ENCODE assay signal across 25 cellular contexts in the genomic region with DNA sequence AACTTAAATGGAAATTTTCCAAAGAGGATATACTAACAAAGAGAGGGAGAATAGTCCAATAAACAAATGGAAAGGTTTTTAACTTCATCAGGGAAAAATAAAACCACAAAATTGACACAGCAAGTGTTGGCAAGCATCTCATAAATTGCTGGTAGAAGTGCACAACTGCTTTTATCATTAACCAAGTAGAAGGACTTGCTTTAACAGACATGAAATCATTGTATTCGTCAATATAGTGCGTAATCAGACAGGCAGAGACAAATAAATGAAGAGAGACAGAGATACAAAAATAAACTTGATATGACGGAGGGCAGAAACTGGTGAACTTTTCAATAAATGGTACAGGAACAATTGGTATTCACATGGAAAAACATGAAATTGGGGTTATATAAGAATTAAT.
"Had no signal": no experiment of that assay in that cellular context is flagged by ENCODE, and none has a peak within 500 bp of the region (broad histone marks: within the 10 kb centered on the region; RNA-seq: fewer than 3 reads in every experiment).

No MANE protein-coding gene starts in this region.

- H3K9me3 Mint-ChIP-seq: activated CD4-positive, alpha-beta T cell treated with anti-CD3 and anti-CD28 coated beads, Interleukin-2, amount 10 ng/mL, durations not matched to agents 24 days and 14 days; activated CD8-positive, alpha-beta T cell treated with anti-CD3 and anti-CD28 coated beads for 36 hours; activated T-cell treated with anti-CD3 and anti-CD28 coated beads, Interleukin-2, amount 50 U/mL, for 24 hours had no signal

- ATAC-seq: activated CD8-positive, alpha-beta T cell treated with anti-CD3 and anti-CD28 coated beads for 36 hours; PC-3 had no signal

- H3K27me3 Mint-ChIP-seq: activated CD4-positive, alpha-beta T cell treated with anti-CD3 and anti-CD28 coated beads, Interleukin-2, amount 10 ng/mL, durations not matched to agents 24 days and 14 days; activated CD8-positive, alpha-beta T cell treated with anti-CD3 and anti-CD28 coated beads for 36 hours; activated T-cell treated with anti-CD3 and anti-CD28 coated beads, Interleukin-2, amount 50 U/mL, for 24 hours; brain had no signal

- DNase-seq: activated CD4-positive, alpha-beta T cell treated with anti-CD3 and anti-CD28 coated beads, Interleukin-2, amount 10 ng/mL, durations not matched to agents 24 days and 14 days; activated CD4-positive, alpha-beta T cell treated with anti-CD3 and anti-CD28 coated beads, Interleukin-2, amount 50 U/mL, for 4 hours; activated CD8-positive, alpha-beta T cell treated with anti-CD3 and anti-CD28 coated beads for 36 hours; activated effector memory CD4-positive, alpha-beta T cell treated with Interleukin-2 at 50 U/mL for 16 hours; activated naive CD4-positive, alpha-beta T cell treated with anti-CD3 and anti-CD28 coated beads, Interleukin-2, amount 50 U/mL, for 16 hours; activated T-cell treated with anti-CD3 and anti-CD28 coated beads, Interleukin-2, amount 50 U/mL, for 24 hours; anterior cingulate cortex; caudate nucleus; Kasumi-1; MM.1S; MV-4-11; NCI-H1092; NCI-H146; NCI-H187; NCI-H2029 treated with DMSO at 0.1 percent for 48 hours; NCI-H2107; NCI-H2171; NCI-H510A; NCI-H526; NCI-H748 treated with DMSO at 0.1 percent for 48 hours; NK-92 treated with Interleukin-12 subunit alpha and Interleukin-12 subunit beta, amount 100 ng/mL, for 24 hours; PC-3; Right ventricle myocardium superior; T1000 had no signal

- H3K4me3 Mint-ChIP-seq: activated CD4-positive, alpha-beta T cell treated with anti-CD3 and anti-CD28 coated beads, Interleukin-2, amount 10 ng/mL, durations not matched to agents 24 days and 14 days; activated CD8-positive, alpha-beta T cell treated with anti-CD3 and anti-CD28 coated beads for 36 hours; activated T-cell treated with anti-CD3 and anti-CD28 coated beads, Interleukin-2, amount 50 U/mL, for 24 hours; brain had no signal

- H3K27ac Mint-ChIP-seq: activated CD8-positive, alpha-beta T cell treated with anti-CD3 and anti-CD28 coated beads for 36 hours; activated T-cell treated with anti-CD3 and anti-CD28 coated beads, Interleukin-2, amount 50 U/mL, for 24 hours; brain had no signal
